ENCODE assay signal across 8 cellular contexts in genomic region chr1:222455188-222455879, GRCh38.
DNase-seq lines count a peak whose midpoint lies in the region; ATAC-seq and TF ChIP-seq lines count a peak whose summit lies in the region.

No MANE protein-coding gene starts in this region.

- BruUV-seq in PC-9 (replicated peaks; lab: Mats Ljungman, UMichigan): no TSS peak

- peaks cover 20% of the 10 kb centered on the region for H3K9me3 ChIP-seq in PC-9 (ENCODE audit: insufficient read depth, low read depth)
- H3K9me3 ChIP-seq in fibroblast of lung (ENCODE audit: control insufficient read depth, insufficient read depth, low read depth, low read length): no peaks in the 10 kb centered on the region

- H3K27me3 Mint-ChIP-seq in activated T-cell treated with anti-CD3 and anti-CD28 coated beads, Interleukin-2, amount 50 U/mL, for 24 hours: no peaks in the 10 kb centered on the region
- peaks cover 8% of the 10 kb centered on the region for H3K27me3 Mint-ChIP-seq in neural crest cell (ENCODE audit: low read depth)
- no peaks in the 10 kb centered on the region for H3K27me3 Mint-ChIP-seq in stimulated activated naive CD8-positive, alpha-beta T cell treated with anti-CD3 and anti-CD28 coated beads, Interleukin-15, Interleukin-2, amounts not matched to agents 100 ng/mL and 50 ng/mL, for 24 hours

- intact Hi-C loops in PC-9 (cut with micrococcal nuclease; ENCODE audit: unreplicated experiment): loop anchor here (1.0 to 10.0 kb wide), 16 partner anchors 167 to 1645 kb away; partner anchors contain the start of gene DUSP10

- TF ChIP-seq CTCF in PC-9 (conservative IDR thresholded peaks at IDR 0.05): peak; percentile 97
- TF ChIP-seq CTCF in fibroblast of lung (conservative IDR thresholded peaks at IDR 0.05 in 1 of 2, IDR thresholded peaks at IDR 0.05 in 1 of 2; ENCODE audit: low read depth in 1 of 2, low read length in 2 of 2): peak; percentile 96 to 97
- TF ChIP-seq CTCF in neural crest cell (conservative IDR thresholded peaks at IDR 0.05): peak; percentile 98

- peak overlapping the region; percentile 65 for H3K4me2 ChIP-seq in PC-9
- H3K4me2 ChIP-seq in fibroblast of lung (ENCODE audit: extremely low read depth, insufficient read depth, low read length): peak overlapping the region; percentile 44

- DNase-seq in Daoy (ENCODE audit: low read depth) (peak; percentile 91), PC-9 (peak; percentile 55 to 90), fibroblast of lung (ENCODE audit: low read depth in 2 of 2) (peak; percentile 75 to 92), neural crest cell (ENCODE audit: low read depth, low spot score) (peak; percentile 88)
- peak; percentile 70 for DNase-seq in Jurkat, Clone E6-1 (ENCODE audit: low read depth, low spot score)
- DNase-seq in activated T-cell treated with anti-CD3 and anti-CD28 coated beads, Interleukin-2, amount 50 U/mL, for 24 hours: peak; percentile 86

- H3K27me3 ChIP-seq in PC-9 (ENCODE audit: insufficient read depth, low read depth) (no peaks in the 10 kb centered on the region), fibroblast of lung (ENCODE audit: control insufficient read depth, insufficient read depth, low read length) (no peaks in the 10 kb centered on the region)

- POLR2A ChIA-PET in PC-9 (lab: Charles Lee; ENCODE audit: unreplicated experiment): interaction anchor here (0.5 to 0.7 kb wide), 5 partner anchors 210 to 977 kb away, joined by 3 to 8 read pairs (median 3); no protein-coding TSS in a partner anchor

- peak overlapping the region; percentile 42 for H3K27ac Mint-ChIP-seq in activated T-cell treated with anti-CD3 and anti-CD28 coated beads, Interleukin-2, amount 50 U/mL, for 24 hours
- no peak overlapping the region for H3K27ac Mint-ChIP-seq in neural crest cell (ENCODE audit: unreplicated experiment)
- H3K27ac Mint-ChIP-seq in stimulated activated naive CD8-positive, alpha-beta T cell treated with anti-CD3 and anti-CD28 coated beads, Interleukin-15, Interleukin-2, amounts not matched to agents 100 ng/mL and 50 ng/mL, for 24 hours: peak overlapping the region; percentile 80

- H3K79me2 ChIP-seq in PC-9 (ENCODE audit: low read depth) (no peaks in the 10 kb centered on the region), fibroblast of lung (ENCODE audit: control insufficient read depth, insufficient read depth, low read length) (no peaks in the 10 kb centered on the region)

- CTCF ChIA-PET in PC-9 (lab: Charles Lee): interaction anchor here (0.5 to 1.6 kb wide), 11 partner anchors 36 to 1192 kb away, joined by 3 to 14 read pairs (median 3); partner anchors contain the start of gene DUSP10

- peaks cover 18% of the 10 kb centered on the region for H3K4me1 Mint-ChIP-seq in activated T-cell treated with anti-CD3 and anti-CD28 coated beads, Interleukin-2, amount 50 U/mL, for 24 hours (ENCODE audit: low read depth)
- peaks cover 16% of the 10 kb centered on the region for H3K4me1 Mint-ChIP-seq in neural crest cell
- H3K4me1 Mint-ChIP-seq in stimulated activated naive CD8-positive, alpha-beta T cell treated with anti-CD3 and anti-CD28 coated beads, Interleukin-15, Interleukin-2, amounts not matched to agents 100 ng/mL and 50 ng/mL, for 24 hours (ENCODE audit: low read depth): peaks cover 12% of the 10 kb centered on the region

- ATAC-seq in GM21737 (IDR thresholded peaks at IDR 0.05; ENCODE audit: unreplicated experiment): peak; percentile 94

- H3K4me3 Mint-ChIP-seq in activated T-cell treated with anti-CD3 and anti-CD28 coated beads, Interleukin-2, amount 50 U/mL, for 24 hours: no peak overlapping the region
- no peak overlapping the region for H3K4me3 Mint-ChIP-seq in neural crest cell
- H3K4me3 Mint-ChIP-seq in stimulated activated naive CD8-positive, alpha-beta T cell treated with anti-CD3 and anti-CD28 coated beads, Interleukin-15, Interleukin-2, amounts not matched to agents 100 ng/mL and 50 ng/mL, for 24 hours: no peak overlapping the region

- H2AFZ ChIP-seq in PC-9 (peak overlapping the region; percentile 62), fibroblast of lung (ENCODE audit: low read length) (peak overlapping the region; percentile 12)

- H3K36me3 Mint-ChIP-seq in activated T-cell treated with anti-CD3 and anti-CD28 coated beads, Interleukin-2, amount 50 U/mL, for 24 hours (ENCODE audit: low read depth): no peaks in the 10 kb centered on the region
- peaks cover 9% of the 10 kb centered on the region for H3K36me3 Mint-ChIP-seq in neural crest cell (ENCODE audit: low read depth)
- peaks cover 7% of the 10 kb centered on the region for H3K36me3 Mint-ChIP-seq in stimulated activated naive CD8-positive, alpha-beta T cell treated with anti-CD3 and anti-CD28 coated beads, Interleukin-15, Interleukin-2, amounts not matched to agents 100 ng/mL and 50 ng/mL, for 24 hours (ENCODE audit: low read depth)

- no peaks in the 10 kb centered on the region for H4K20me1 ChIP-seq in PC-9 (ENCODE audit: insufficient read depth)
- no peaks in the 10 kb centered on the region for H4K20me1 ChIP-seq in fibroblast of lung (ENCODE audit: control insufficient read depth, extremely low read depth, insufficient read depth, low read length)

- H3K36me3 ChIP-seq in PC-9 (ENCODE audit: low read depth) (no peaks in the 10 kb centered on the region), fibroblast of lung (ENCODE audit: control insufficient read depth, insufficient read depth, low read length) (no peaks in the 10 kb centered on the region)

- H3K4me3 ChIP-seq in Jurkat, Clone E6-1 (ENCODE audit: low read length): no peak overlapping the region
- peak overlapping the region; percentile 42; the same call in 1 of the 2 replicates for H3K4me3 ChIP-seq in PC-9
- H3K4me3 ChIP-seq in fibroblast of lung (replicated peaks in 1 of 4; ENCODE audit: control extremely low read depth in 1 of 4, insufficient read depth in 1 of 4, low read depth in 3 of 4, low read length in 4 of 4): peak overlapping the region in 3 of 4 experiments; percentile 3 to 55 (median 27)

- H3K9me3 Mint-ChIP-seq in activated T-cell treated with anti-CD3 and anti-CD28 coated beads, Interleukin-2, amount 50 U/mL, for 24 hours: peaks cover 9% of the 10 kb centered on the region
- H3K9me3 Mint-ChIP-seq in neural crest cell: peaks cover 8% of the 10 kb centered on the region
- H3K9me3 Mint-ChIP-seq in stimulated activated naive CD8-positive, alpha-beta T cell treated with anti-CD3 and anti-CD28 coated beads, Interleukin-15, Interleukin-2, amounts not matched to agents 100 ng/mL and 50 ng/mL, for 24 hours: peaks cover 10% of the 10 kb centered on the region

- 0 out of 2 replicates have a peak, but pooled peaks cover 10% of the 10 kb centered on the region for H3K4me1 ChIP-seq in PC-9 (replicated peaks; ENCODE audit: insufficient read depth)
- H3K4me1 ChIP-seq in fibroblast of lung (ENCODE audit: control insufficient read depth, extremely low read depth, insufficient read depth, low read length): peaks cover 6% of the 10 kb centered on the region

- H3K27ac ChIP-seq in PC-9 (peak overlapping the region; percentile 30; the same call in 1 of the 2 replicates), fibroblast of lung (ENCODE audit: insufficient read depth, low read length) (no peak overlapping the region)

- H3K9me2 ChIP-seq in PC-9 (ENCODE audit: insufficient read depth): no peaks in the 10 kb centered on the region

- H3F3A ChIP-seq in PC-9 (ENCODE audit: insufficient read depth, low read depth): no peaks in the 10 kb centered on the region

- no peak overlapping the region for H3K9ac ChIP-seq in fibroblast of lung (ENCODE audit: insufficient read depth, low read length)
